ENCODE assay signal across 3 cellular contexts in genomic region chr12:9139588-9140245, GRCh38. TPM values are rescaled to one million over a fixed set of nuclear protein-coding genes. Genes with fewer than 3 reads are reported as not detected.
"Had no signal": no experiment of that assay in that cellular context is flagged by ENCODE, and none has a peak within 500 bp of the region (broad histone marks: within the 10 kb centered on the region; RNA-seq: fewer than 3 reads in every experiment).

No MANE protein-coding gene starts in this region.

RNA-seq across cellular contexts. Expression of gene A2M, which starts 24.0 kb away (rescaled TPM):
- total RNA-seq: activated CD4-positive, alpha-beta memory T cell treated with anti-CD3 and anti-CD28 coated beads, Interleukin-2, amount 10 ng/mL, durations not matched to agents 7 days and 5 days; activated CD4-positive, alpha-beta T cell treated with anti-CD3 and anti-CD28 coated beads, Interleukin-2, amount 10 ng/mL, durations not matched to agents 7 days and 5 days; T-helper 1 cell treated with Interleukin-12 subunit alpha and Interleukin-12 subunit beta and Interleukin-4 antibody, amounts not matched to agents 30 ng/mL and 1 ng/mL, for 36 hours had no signal
